22 cellular contexts compared by ENCODE assay signal in genomic region chr2:190235101-190235500, GRCh38.
"Had no signal": no experiment of that assay in that cellular context is flagged by ENCODE, and none has a peak within 500 bp of the region (broad histone marks: within the 10 kb centered on the region; RNA-seq: fewer than 3 reads in every experiment).

No MANE protein-coding gene starts in this region.

- H3K27me3 ChIP-seq: neural progenitor cell, suprapubic skin had no signal

- ATAC-seq: activated T-helper 17 cell treated with anti-CD3 and anti-CD28 coated beads, Interleukin-2, amount 50 U/mL, for 72 hours; naive thymus-derived CD4-positive, alpha-beta T cell; psoas muscle; right cardiac atrium; stimulated activated naive CD8-positive, alpha-beta T cell treated with anti-CD3 and anti-CD28 coated beads, Interleukin-15, amount 100 ng/mL, for 72 hours had no signal

- H3K4me1 ChIP-seq: neural progenitor cell, psoas muscle, suprapubic skin had no signal

- H3K27ac ChIP-seq: neural progenitor cell, psoas muscle, skin epidermis, suprapubic skin had no signal

- H3K9me3 ChIP-seq: psoas muscle, suprapubic skin had no signal

- FAIRE-seq: colon, TTC549 had no signal

- DNase-seq: activated B cell treated with CpG ODN at 0.5 μM for 24 hours; activated CD4-positive, alpha-beta memory T cell treated with anti-CD3 and anti-CD28 coated beads for 36 hours; activated CD4-positive, alpha-beta T cell treated with anti-CD3 and anti-CD28 coated beads for 4 hours; activated naive CD4-positive, alpha-beta T cell; activated naive CD8-positive, alpha-beta T cell treated with anti-CD3 and anti-CD28 coated beads for 36 hours; activated T-cell treated with anti-CD3 and anti-CD28 coated beads, Interleukin-2, amount 50 U/mL, for 1 hour; amygdala; caudate nucleus; mesendoderm; naive thymus-derived CD4-positive, alpha-beta T cell; psoas muscle; right cardiac atrium; stimulated activated CD4-positive, alpha-beta T cell treated with anti-CD3 and anti-CD28 coated beads, Interleukin-4, amount 100 ng/mL, for 1 hour; stimulated activated naive CD8-positive, alpha-beta T cell treated with anti-CD3 and anti-CD28 coated beads, Interleukin-15, amount 100 ng/mL, for 72 hours; SW 1271 had no signal

- H3K4me1 Mint-ChIP-seq: activated B cell treated with CpG ODN at 0.5 μM for 24 hours; activated naive CD8-positive, alpha-beta T cell treated with anti-CD3 and anti-CD28 coated beads for 36 hours; activated T-helper 17 cell treated with anti-CD3 and anti-CD28 coated beads, Interleukin-2, amount 50 U/mL, for 72 hours; neural progenitor cell; stimulated activated naive CD8-positive, alpha-beta T cell treated with anti-CD3 and anti-CD28 coated beads, Interleukin-15, amount 100 ng/mL, for 72 hours had no signal

- H3K27ac Mint-ChIP-seq: activated B cell treated with CpG ODN at 0.5 μM for 24 hours; activated CD4-positive, alpha-beta memory T cell treated with anti-CD3 and anti-CD28 coated beads for 36 hours; activated naive CD8-positive, alpha-beta T cell treated with anti-CD3 and anti-CD28 coated beads for 36 hours; activated T-helper 17 cell treated with anti-CD3 and anti-CD28 coated beads, Interleukin-2, amount 50 U/mL, for 72 hours; naive thymus-derived CD4-positive, alpha-beta T cell; neural progenitor cell; type B pancreatic cell had no signal

- H3K4me3 ChIP-seq: neural progenitor cell, psoas muscle, skin epidermis, suprapubic skin had no signal

- H3K9ac ChIP-seq: neural progenitor cell had no signal

- H3K27me3 Mint-ChIP-seq: activated B cell treated with CpG ODN at 0.5 μM for 24 hours; activated CD4-positive, alpha-beta memory T cell treated with anti-CD3 and anti-CD28 coated beads for 36 hours; activated naive CD8-positive, alpha-beta T cell treated with anti-CD3 and anti-CD28 coated beads for 36 hours; activated T-helper 17 cell treated with anti-CD3 and anti-CD28 coated beads, Interleukin-2, amount 50 U/mL, for 72 hours; naive thymus-derived CD4-positive, alpha-beta T cell; stimulated activated naive CD8-positive, alpha-beta T cell treated with anti-CD3 and anti-CD28 coated beads, Interleukin-15, amount 100 ng/mL, for 72 hours; type B pancreatic cell had no signal

- H3K4me3 Mint-ChIP-seq: activated B cell treated with CpG ODN at 0.5 μM for 24 hours; activated CD4-positive, alpha-beta memory T cell treated with anti-CD3 and anti-CD28 coated beads for 36 hours; activated naive CD8-positive, alpha-beta T cell treated with anti-CD3 and anti-CD28 coated beads for 36 hours; activated T-helper 17 cell treated with anti-CD3 and anti-CD28 coated beads, Interleukin-2, amount 50 U/mL, for 72 hours; naive thymus-derived CD4-positive, alpha-beta T cell; neural progenitor cell; stimulated activated naive CD8-positive, alpha-beta T cell treated with anti-CD3 and anti-CD28 coated beads, Interleukin-15, amount 100 ng/mL, for 72 hours; type B pancreatic cell had no signal
